ENCODE assay signal across 10 cellular contexts in genomic region chr6:30876039-30876730, GRCh38. TPM values are rescaled to one million over a fixed set of nuclear protein-coding genes. Genes with fewer than 3 reads are reported as not detected.
A peak's percentile ranks its signal among the peaks of the same experiment; 100 is the strongest.
DNase-seq lines count a peak whose midpoint lies in the region; ATAC-seq, FAIRE-seq and TF ChIP-seq lines count a peak whose summit lies in the region.
"Had no signal": no experiment of that assay in that cellular context is flagged by ENCODE, and none has a peak within 500 bp of the region (broad histone marks: within the 10 kb centered on the region; RNA-seq: fewer than 3 reads in every experiment).

No MANE protein-coding gene starts in this region.

- no peaks in the 10 kb centered on the region for H3K79me2 ChIP-seq in GM12878 (ENCODE audit: control insufficient read depth, insufficient read depth, low read length)

- no peak overlapping the region for H4K8ac ChIP-seq in mesenchymal stem cell (ENCODE audit: low read length)

- no peak for DNase-seq in activated naive CD4-positive, alpha-beta T cell treated with anti-CD3 and anti-CD28 coated beads, Interleukin-2, amount 50 U/mL, for 72 hours (ENCODE audit: low spot score in 2 of 2)
- DNase-seq in activated naive CD4-positive, alpha-beta T cell treated with Interleukin-2 at 50 U/mL for 16 hours: no peak
- DNase-seq in GM12878 (ENCODE audit: low read depth, low spot score): no peak
- DNase-seq in mesenchymal stem cell: peak; percentile 41
- DNase-seq in urothelium cell line (ENCODE audit: low spot score): peak; percentile 64
- no peak for DNase-seq in GM12892 (ENCODE audit: insufficient read length)
- DNase-seq in stimulated activated CD4-positive, alpha-beta T cell treated with anti-CD3 and anti-CD28 coated beads, Interleukin-4, amount 100 ng/mL, for 1 hour: no peak
- DNase-seq: activated T-cell treated with anti-CD3 and anti-CD28 coated beads, Interleukin-2, amount 50 U/mL, for 1 hour; C1 segment of cervical spinal cord had no signal

- BruUV-seq in GM12878 (replicated peaks; lab: Mats Ljungman, UMichigan): no TSS peak

- WGBS in GM12878 (ENCODE audit: insufficient coverage, insufficient replicate concordance, low lambda C conversion rate, missing lambda C conversion rate): 58% methylated on average over 4 of the region's 4 CpGs
- WGBS in mesenchymal stem cell: 89% methylated on average over 4 of the region's 4 CpGs

- H2AFZ ChIP-seq in GM12878 (ENCODE audit: control insufficient read depth, low read depth, low read length) (peak overlapping the region; percentile 1), mesenchymal stem cell (ENCODE audit: low read depth, low read length) (no peak overlapping the region)

- H4K91ac ChIP-seq in mesenchymal stem cell (ENCODE audit: low read length): no peak overlapping the region

- no peak overlapping the region for H3K18ac ChIP-seq in mesenchymal stem cell (ENCODE audit: low read depth in 1 of 2, low read length in 2 of 2)

- peaks cover 0 to 23% of the 10 kb centered on the region in 2 donors for H3K9me3 Mint-ChIP-seq in activated naive CD4-positive, alpha-beta T cell treated with anti-CD3 and anti-CD28 coated beads, Interleukin-2, amount 50 U/mL, for 72 hours

- TF ChIP-seq POLR2A in GM12878 (IDR thresholded peaks at IDR 0.05; ENCODE audit: low read depth, low read length) (no peak), GM12892 (IDR thresholded peaks at IDR 0.05; ENCODE audit: low read depth, low read length) (no peak)

- H3K4me2 ChIP-seq in GM12878 (ENCODE audit: control insufficient read depth, insufficient read depth): no peak overlapping the region
- H3K4me2 ChIP-seq in mesenchymal stem cell (ENCODE audit: low read length, poor library complexity, severe bottlenecking): no peak overlapping the region

- FAIRE-seq in GM12878 (lab: Jason Lieb, UNC) (no peak), urothelium cell line (lab: Jason Lieb, UNC) (no peak), GM12892 (lab: Jason Lieb, UNC) (no peak)

- H3K27ac ChIP-seq in GM12878 (ENCODE audit: control insufficient read depth, insufficient read depth) (peak overlapping the region; percentile 14; the same call in 1 of the 2 replicates), mesenchymal stem cell (ENCODE audit: low read length, poor library complexity, severe bottlenecking) (no peak overlapping the region)

- SMC1A ChIA-PET in GM12878 (lab: Charles Lee; ENCODE audit: uncharacterized antibody, unreplicated experiment): interaction anchor here (0.7 to 6.1 kb wide), 12 partner anchors 35 to 211 kb away, joined by 3 to 72 read pairs (median 6); partner anchors contain the start of genes IER3 and VARS2

- intact Hi-C loops in GM12878 (cut with micrococcal nuclease; ENCODE audit: unreplicated experiment): loop anchor here (2.0 to 5.0 kb wide), 2 partner anchors 139 to 194 kb away; no protein-coding TSS in a partner anchor

- H3K4ac ChIP-seq in mesenchymal stem cell (ENCODE audit: low read depth in 1 of 2, low read length in 2 of 2): no peak overlapping the region

- peaks cover 0 to 25% of the 10 kb centered on the region in 2 donors for H3K36me3 Mint-ChIP-seq in activated naive CD4-positive, alpha-beta T cell treated with anti-CD3 and anti-CD28 coated beads, Interleukin-2, amount 50 U/mL, for 72 hours

- no peak overlapping the region for H2BK5ac ChIP-seq in mesenchymal stem cell (ENCODE audit: low read depth, low read length, poor library complexity, severe bottlenecking)

- H3K4me1 ChIP-seq in GM12878 (ENCODE audit: control insufficient read depth, insufficient read depth, low read length): peaks cover 15% of the 10 kb centered on the region
- peaks cover 7% of the 10 kb centered on the region for H3K4me1 ChIP-seq in mesenchymal stem cell (ENCODE audit: control insufficient read depth, insufficient read depth, low read depth, low read length)

- H3K14ac ChIP-seq in mesenchymal stem cell (ENCODE audit: low read length in 2 of 2): no peak overlapping the region

- H4K20me1 ChIP-seq in GM12878 (ENCODE audit: control insufficient read depth, insufficient read depth): no peaks in the 10 kb centered on the region

- H3K36me3 ChIP-seq in GM12878 (ENCODE audit: control insufficient read depth in 2 of 2, insufficient read depth in 2 of 2, low read length in 1 of 2) (no peaks in the 10 kb centered on the region), mesenchymal stem cell (ENCODE audit: control insufficient read depth in 1 of 2, insufficient read depth in 2 of 2, low read depth in 1 of 2, low read length in 2 of 2) (no peaks in the 10 kb centered on the region)

- CTCF ChIA-PET in GM12878 (lab: Yijun Ruan, JAX): interaction anchor here (0.6 to 5.0 kb wide), 12 partner anchors 14 to 319 kb away, joined by 3 to 90 read pairs (median 7); partner anchors contain the start of gene VARS2

- H2BK15ac ChIP-seq in mesenchymal stem cell (ENCODE audit: low read depth, poor library complexity, severe bottlenecking): no peak overlapping the region

- H3K9ac ChIP-seq in GM12878 (ENCODE audit: control insufficient read depth, insufficient read depth, low read length): no peak overlapping the region
- H3K9ac ChIP-seq in mesenchymal stem cell (ENCODE audit: low read length): peak overlapping the region; percentile 50

- RAD21 ChIA-PET in GM12878 (lab: Charles Lee; ENCODE audit: unreplicated experiment): interaction anchor here (1.0 to 10.7 kb wide), 7 partner anchors 25 to 145 kb away, joined by 3 to 144 read pairs (median 9); partner anchors contain the start of genes FLOT1 and VARS2

- H3K9me3 ChIP-seq in GM12878 (replicated peaks; ENCODE audit: control insufficient read depth, insufficient read depth, low read length) (peaks cover 8% of the 10 kb centered on the region; the same call in 2 of the 3 replicates), mesenchymal stem cell (ENCODE audit: control insufficient read depth, low read length) (peaks cover 11% of the 10 kb centered on the region)

- peak overlapping the region; percentile 84 to 91 for H3K27ac Mint-ChIP-seq in activated naive CD4-positive, alpha-beta T cell treated with anti-CD3 and anti-CD28 coated beads, Interleukin-2, amount 50 U/mL, for 72 hours

- in situ Hi-C loops in GM12878 (cut with MboI): loop anchor here (5.0 kb wide), 1 partner anchor 54 kb away; no protein-coding TSS in a partner anchor

- no peak overlapping the region for H2BK12ac ChIP-seq in mesenchymal stem cell (ENCODE audit: low read length in 2 of 2)

- no peak for TF ChIP-seq CTCF in GM12878 (IDR thresholded peaks at IDR 0.05 in 2 of 3, conservative IDR thresholded peaks at IDR 0.05 in 1 of 3; ENCODE audit: control insufficient read depth in 2 of 3, extremely low read depth in 1 of 3, insufficient read depth in 1 of 3, low read depth in 3 of 3, low read length in 3 of 3)

- no peak overlapping the region for H2AK5ac ChIP-seq in mesenchymal stem cell (ENCODE audit: low read length, severe bottlenecking)

- H3K23ac ChIP-seq in mesenchymal stem cell (ENCODE audit: low read length in 2 of 2): no peak overlapping the region

- TF ChIP-seq RAD21 in GM12878 (IDR thresholded peaks at IDR 0.05; ENCODE audit: insufficient read depth, low read depth, low read length): no peak

- H3K79me1 ChIP-seq in mesenchymal stem cell (replicated peaks; ENCODE audit: low read length, poor library complexity, severe bottlenecking): peaks cover 1% of the 10 kb centered on the region

- H2BK120ac ChIP-seq in mesenchymal stem cell (ENCODE audit: low read depth, low read length): no peak overlapping the region

- POLR2A ChIA-PET in GM12878 (lab: Charles Lee): interaction anchor here (0.6 to 1.5 kb wide), 3 partner anchors 19 to 194 kb away, joined by 3 to 6 read pairs (median 3); no protein-coding TSS in a partner anchor

- ATAC-seq in activated naive CD4-positive, alpha-beta T cell treated with anti-CD3 and anti-CD28 coated beads, Interleukin-2, amount 50 U/mL, for 72 hours: peak in 1 of 2 donors; percentile 36
- ATAC-seq in GM12878 (no peak), GM18861 (IDR thresholded peaks at IDR 0.05; ENCODE audit: unreplicated experiment) (no peak)

- H3K4me3 ChIP-seq in GM12878 (no peak overlapping the region), mesenchymal stem cell (ENCODE audit: insufficient read depth in 1 of 2, low read depth in 1 of 2, low read length in 2 of 2) (no peak overlapping the region)

- TF ChIP-seq EP300 in GM12878 (IDR thresholded peaks at IDR 0.05; ENCODE audit: borderline replicate concordance in 1 of 2, control insufficient read depth in 1 of 2, low read depth in 2 of 2, low read length in 2 of 2): no peak

- H3K27me3 ChIP-seq in GM12878 (replicated peaks in 1 of 2; ENCODE audit: control insufficient read depth in 2 of 2, insufficient read depth in 2 of 2, low read length in 1 of 2) (no peaks in the 10 kb centered on the region), mesenchymal stem cell (ENCODE audit: control insufficient read depth in 1 of 2, insufficient read depth in 1 of 2, low read length in 2 of 2) (no peaks in the 10 kb centered on the region)

RNA-seq across cellular contexts. Expression of gene DDR1, which starts 8.1 kb away (rescaled TPM):
- 10 to 100 TPM; 15.2 to 20.7 TPM for total RNA-seq in activated naive CD4-positive, alpha-beta T cell treated with anti-CD3 and anti-CD28 coated beads, Interleukin-2, amount 50 U/mL, for 72 hours
- 83.6 and 88.2 TPM in 2 replicates for total RNA-seq in GM12878 (2013; cell fraction: nucleolus; rRNA removed)
- total RNA-seq in GM12878 (2014; rRNA removed) (17.9 and 18.3 TPM in 2 replicates), GM12878 (2014; rRNA removed; fragmentation: Illumina TruSeq; extraction: Trizol) (11.2 and 11.6 TPM in 2 replicates), GM12878 (2021) (39.0 and 39.9 TPM in 2 replicates)
- polyA plus RNA-seq in GM12878 (2011; ENCODE audit: low read depth): 6.3 TPM
- polyA plus RNA-seq in GM12878 (2011; rRNA removed) (19.2 and 27.8 TPM in 2 replicates), GM12878 (2014; fragmentation: Illumina TruSeq; extraction: Trizol) (8.0 and 12.2 TPM in 2 replicates), GM12878 (2014; fragmentation: Nextera tagmentation; extraction: Ambion mirVana) (1 to 10 TPM; 1.1 to 2.2 TPM), GM12878 (2014; rRNA removed) (21.5 and 23.0 TPM in 2 replicates), GM12878 (2016; fragmentation: Nextera tagmentation; extraction: Ambion mirVana) (1 to 10 TPM; 8.9 to 9.1 TPM)
- polyA plus RNA-seq in GM12878 (2011; cell fraction: cytosol; rRNA removed): 30.9 and 38.1 TPM in 2 replicates
- polyA plus RNA-seq in GM12878 (2011; cell fraction: nucleus; rRNA removed): 128 and 138 TPM in 2 replicates
- polyA plus RNA-seq in GM12878 (2012): 13.5 and 17.3 TPM in 2 replicates
- 34.8 and 57.6 TPM in 2 replicates for polyA minus RNA-seq in GM12878 (2011; rRNA and poly(A)+ RNA removed)
- 28.7 and 40.0 TPM in 2 replicates for polyA minus RNA-seq in GM12878 (2011; cell fraction: cytosol; rRNA and poly(A)+ RNA removed)
- polyA minus RNA-seq in GM12878 (2011; cell fraction: nucleus; rRNA and poly(A)+ RNA removed): 42.9 and 58.5 TPM in 2 replicates
- polyA plus RNA-seq in mesenchymal stem cell (2013, experiment 1 of 2): 20.0 TPM
- 21.0 TPM for polyA plus RNA-seq in mesenchymal stem cell (2013, experiment 2 of 2)
- 7.2 TPM for polyA plus RNA-seq in GM12892 (2012; ENCODE audit: missing spikeins)

RNA-seq across cellular contexts. Expression of gene GTF2H4, which starts 31.8 kb away (rescaled TPM):
- 10 to 100 TPM; 27.6 to 44.9 TPM for total RNA-seq in activated naive CD4-positive, alpha-beta T cell treated with anti-CD3 and anti-CD28 coated beads, Interleukin-2, amount 50 U/mL, for 72 hours
- 76.6 and 84.0 TPM in 2 replicates for total RNA-seq in GM12878 (2013; cell fraction: nucleolus; rRNA removed)
- total RNA-seq in GM12878 (2014; rRNA removed) (16.8 and 17.3 TPM in 2 replicates), GM12878 (2014; rRNA removed; fragmentation: Illumina TruSeq; extraction: Trizol) (20.4 and 24.2 TPM in 2 replicates), GM12878 (2021) (43.4 and 43.8 TPM in 2 replicates)
- 18.0 TPM for polyA plus RNA-seq in GM12878 (2011; ENCODE audit: low read depth)
- polyA plus RNA-seq in GM12878 (2011; rRNA removed) (20.8 and 43.4 TPM in 2 replicates), GM12878 (2014; fragmentation: Illumina TruSeq; extraction: Trizol) (39.5 and 40.3 TPM in 2 replicates), GM12878 (2014; fragmentation: Nextera tagmentation; extraction: Ambion mirVana) (1 to 10 TPM; 1.1 to 2.2 TPM), GM12878 (2014; rRNA removed) (41.0 and 55.8 TPM in 2 replicates), GM12878 (2016; fragmentation: Nextera tagmentation; extraction: Ambion mirVana) (10 to 100 TPM in 1 of 2 experiments, 1 to 10 TPM in 1; 9.2 to 12.4 TPM)
- polyA plus RNA-seq in GM12878 (2011; cell fraction: cytosol; rRNA removed): 32.7 and 37.2 TPM in 2 replicates
- 184 and 197 TPM in 2 replicates for polyA plus RNA-seq in GM12878 (2011; cell fraction: nucleus; rRNA removed)
- 19.5 and 22.0 TPM in 2 replicates for polyA plus RNA-seq in GM12878 (2012)
- polyA minus RNA-seq in GM12878 (2011; rRNA and poly(A)+ RNA removed): 13.5 and 22.9 TPM in 2 replicates
- 6.8 and 8.7 TPM in 2 replicates for polyA minus RNA-seq in GM12878 (2011; cell fraction: cytosol; rRNA and poly(A)+ RNA removed)
- polyA minus RNA-seq in GM12878 (2011; cell fraction: nucleus; rRNA and poly(A)+ RNA removed): 27.4 and 34.9 TPM in 2 replicates
- polyA plus RNA-seq in mesenchymal stem cell (2013, experiment 1 of 2): 23.5 TPM
- polyA plus RNA-seq in mesenchymal stem cell (2013, experiment 2 of 2): 24.5 TPM
- 20.5 TPM for polyA plus RNA-seq in GM12892 (2012; ENCODE audit: missing spikeins)

RNA-seq across cellular contexts. Expression of gene VARS2, which starts 37.9 kb away (rescaled TPM):
- 10 to 100 TPM; 55.1 to 55.7 TPM for total RNA-seq in activated naive CD4-positive, alpha-beta T cell treated with anti-CD3 and anti-CD28 coated beads, Interleukin-2, amount 50 U/mL, for 72 hours
- 64.4 and 76.9 TPM in 2 replicates for total RNA-seq in GM12878 (2013; cell fraction: nucleolus; rRNA removed)
- total RNA-seq in GM12878 (2014; rRNA removed) (61.6 and 70.7 TPM in 2 replicates), GM12878 (2014; rRNA removed; fragmentation: Illumina TruSeq; extraction: Trizol) (28.2 and 30.3 TPM in 2 replicates), GM12878 (2021) (64.3 and 71.2 TPM in 2 replicates)
- 12.9 TPM for polyA plus RNA-seq in GM12878 (2011; ENCODE audit: low read depth)
- polyA plus RNA-seq in GM12878 (2011; rRNA removed) (34.6 and 59.9 TPM in 2 replicates), GM12878 (2014; fragmentation: Illumina TruSeq; extraction: Trizol) (21.8 and 38.1 TPM in 2 replicates), GM12878 (2014; fragmentation: Nextera tagmentation; extraction: Ambion mirVana) (1 to 10 TPM; 3.8 to 4.3 TPM), GM12878 (2014; rRNA removed) (56.0 and 56.4 TPM in 2 replicates), GM12878 (2016; fragmentation: Nextera tagmentation; extraction: Ambion mirVana) (10 to 100 TPM; 47.2 to 51.0 TPM)
- 41.6 and 56.1 TPM in 2 replicates for polyA plus RNA-seq in GM12878 (2011; cell fraction: cytosol; rRNA removed)
- polyA plus RNA-seq in GM12878 (2011; cell fraction: nucleus; rRNA removed): 384 and 390 TPM in 2 replicates
- 29.2 and 30.8 TPM in 2 replicates for polyA plus RNA-seq in GM12878 (2012)
- polyA minus RNA-seq in GM12878 (2011; rRNA and poly(A)+ RNA removed): 74.7 and 75.1 TPM in 2 replicates
- 23.5 and 31.3 TPM in 2 replicates for polyA minus RNA-seq in GM12878 (2011; cell fraction: cytosol; rRNA and poly(A)+ RNA removed)
- 56.5 and 70.7 TPM in 2 replicates for polyA minus RNA-seq in GM12878 (2011; cell fraction: nucleus; rRNA and poly(A)+ RNA removed)
- 5.1 TPM for polyA plus RNA-seq in mesenchymal stem cell (2013, experiment 1 of 2)
- polyA plus RNA-seq in mesenchymal stem cell (2013, experiment 2 of 2): 4.7 TPM
- polyA plus RNA-seq in GM12892 (2012; ENCODE audit: missing spikeins): 26.5 TPM

RNA-seq across cellular contexts. Expression of gene SFTA2, which starts 55.8 kb away (rescaled TPM):
- not detected for total RNA-seq in activated naive CD4-positive, alpha-beta T cell treated with anti-CD3 and anti-CD28 coated beads, Interleukin-2, amount 50 U/mL, for 72 hours
- not detected in 2 replicates for total RNA-seq in GM12878 (2013; cell fraction: nucleolus; rRNA removed)
- 0.38 TPM in 1 of 2 replicates, not detected in the other for total RNA-seq in GM12878 (2014; rRNA removed)
- 0.36 TPM in 1 of 2 replicates, not detected in the other for total RNA-seq in GM12878 (2014; rRNA removed; fragmentation: Illumina TruSeq; extraction: Trizol)
- total RNA-seq in GM12878 (2021): 0.92 and 0.93 TPM in 2 replicates
- not detected for polyA plus RNA-seq in GM12878 (2011; ENCODE audit: low read depth)
- not detected in 2 replicates for polyA plus RNA-seq in GM12878 (2011; rRNA removed)
- polyA plus RNA-seq in GM12878 (2011; cell fraction: cytosol; rRNA removed): not detected in 2 replicates
- not detected in 2 replicates for polyA plus RNA-seq in GM12878 (2011; cell fraction: nucleus; rRNA removed)
- polyA plus RNA-seq in GM12878 (2012): 0.25 TPM in 1 of 2 replicates, not detected in the other
- 0.26 TPM in 1 of 2 replicates, not detected in the other for polyA plus RNA-seq in GM12878 (2014; fragmentation: Illumina TruSeq; extraction: Trizol)
- under 1 TPM; 0.31 to 0.53 TPM for polyA plus RNA-seq in GM12878 (2014; fragmentation: Nextera tagmentation; extraction: Ambion mirVana)
- 0.27 TPM in 1 of 2 replicates, not detected in the other for polyA plus RNA-seq in GM12878 (2014; rRNA removed)
- polyA plus RNA-seq in GM12878 (2016; fragmentation: Nextera tagmentation; extraction: Ambion mirVana): under 1 TPM in 1 of 2 experiments, not detected in 1; 0.15 TPM
- 0.36 TPM in 1 of 2 replicates, not detected in the other for polyA minus RNA-seq in GM12878 (2011; rRNA and poly(A)+ RNA removed)
- not detected in 2 replicates for polyA minus RNA-seq in GM12878 (2011; cell fraction: cytosol; rRNA and poly(A)+ RNA removed)
- not detected in 2 replicates for polyA minus RNA-seq in GM12878 (2011; cell fraction: nucleus; rRNA and poly(A)+ RNA removed)
- not detected for polyA plus RNA-seq in mesenchymal stem cell (2013, experiment 1 of 2)
- not detected for polyA plus RNA-seq in mesenchymal stem cell (2013, experiment 2 of 2)
- polyA plus RNA-seq in GM12892 (2012; ENCODE audit: missing spikeins): not detected

Comparison
In these comparisons a context has a peak if more than half of its experiments do, and no peak if none do; other contexts are left out.
1. DNase-seq: peak in mesenchymal stem cell (single experiment) and urothelium cell line (single experiment); none in activated naive CD4-positive, alpha-beta T cell treated with anti-CD3 and anti-CD28 coated beads, Interleukin-2, amount 50 U/mL, for 72 hours (0 of 2), activated naive CD4-positive, alpha-beta T cell treated with Interleukin-2 at 50 U/mL for 16 hours (single experiment), GM12878 (single experiment), GM12892 (single experiment) and stimulated activated CD4-positive, alpha-beta T cell treated with anti-CD3 and anti-CD28 coated beads, Interleukin-4, amount 100 ng/mL, for 1 hour (single experiment).